8 cellular contexts compared by ENCODE assay signal in the genomic region with DNA sequence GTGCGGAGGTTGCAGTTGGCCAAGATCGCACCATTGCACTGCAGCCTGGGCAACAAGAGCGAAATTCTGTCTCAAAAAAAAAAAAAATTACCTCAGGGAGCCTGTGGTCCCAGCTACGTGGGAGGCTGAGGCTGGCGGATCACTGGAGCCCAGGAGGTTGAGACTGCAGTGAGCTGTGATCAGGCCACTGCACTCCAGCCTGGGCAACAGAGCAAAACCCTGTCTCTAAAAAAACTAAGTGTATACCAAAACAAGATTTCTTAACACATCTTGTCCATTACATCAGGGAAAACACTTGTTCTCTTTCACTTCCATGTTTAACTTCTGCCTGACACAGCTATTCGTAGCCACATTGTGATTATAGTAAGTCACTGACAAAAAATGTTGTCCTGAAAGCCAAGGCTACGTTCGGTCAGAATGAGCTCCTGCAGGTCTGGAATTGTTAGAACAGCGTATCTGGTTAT. TPM values are rescaled to one million over a fixed set of nuclear protein-coding genes. Genes with fewer than 3 reads are reported as not detected.
DNase-seq lines count a peak whose midpoint lies in the region; ATAC-seq, FAIRE-seq and TF ChIP-seq lines count a peak whose summit lies in the region.

No MANE protein-coding gene starts in this region.

- peak; percentile 63 for FAIRE-seq in GM18507 (lab: Jason Lieb, UNC)

- H3K27ac Mint-ChIP-seq in activated naive CD4-positive, alpha-beta T cell treated with anti-CD3 and anti-CD28 coated beads, Interleukin-2, amount 50 U/mL, for 72 hours, result peak overlapping the region; percentile 36 to 96

- DNase-seq in GM18507 (ENCODE audit: extremely low spot score, insufficient read length, low read depth) (no peak), left kidney (ENCODE audit: low read depth, low spot score) (peak; percentile 29), uterus (peak in 1 of 2 donors; percentile 42)
- no peak for DNase-seq in activated naive CD4-positive, alpha-beta T cell treated with anti-CD3 and anti-CD28 coated beads, Interleukin-2, amount 50 U/mL, for 72 hours (ENCODE audit: low spot score in 2 of 2)
- no peak for DNase-seq in stimulated activated naive CD4-positive, alpha-beta T cell (lab: John Stamatoyannopoulos, UW)

- no peaks in the 10 kb centered on the region for H3K36me3 ChIP-seq in uterus

- H3K4me1 ChIP-seq in uterus, result peaks cover 6 to 7% of the 10 kb centered on the region in 2 donors

- intact Hi-C loops in uterus (cut with DNase I; ENCODE audit: low total_unique reads), result no loop called here

- no peak for TF ChIP-seq POLR2A in uterus (IDR thresholded peaks at IDR 0.05)

- ATAC-seq in activated naive CD4-positive, alpha-beta T cell treated with anti-CD3 and anti-CD28 coated beads, Interleukin-2, amount 50 U/mL, for 72 hours, result no peak
- ATAC-seq in HG02981 (IDR thresholded peaks at IDR 0.05; ENCODE audit: unreplicated experiment) (no peak), GM19023 (IDR thresholded peaks at IDR 0.05; ENCODE audit: unreplicated experiment) (no peak)

- H3K36me3 Mint-ChIP-seq in activated naive CD4-positive, alpha-beta T cell treated with anti-CD3 and anti-CD28 coated beads, Interleukin-2, amount 50 U/mL, for 72 hours, result peaks cover 7 to 11% of the 10 kb centered on the region in 2 donors

- H3K9me3 Mint-ChIP-seq in activated naive CD4-positive, alpha-beta T cell treated with anti-CD3 and anti-CD28 coated beads, Interleukin-2, amount 50 U/mL, for 72 hours, result no peaks in the 10 kb centered on the region

- H3K4me3 ChIP-seq in uterus, result peak overlapping the region in 1 of 2 donors; percentile 75

- TF ChIP-seq CTCF in 22Rv1 (IDR thresholded peaks at IDR 0.05) (no peak), uterus (IDR thresholded peaks at IDR 0.05) (no peak)

- H3K27ac ChIP-seq in 22Rv1 (peak overlapping the region; percentile 97), uterus (peak overlapping the region; percentile 100)

- no peaks in the 10 kb centered on the region for H3K9me3 ChIP-seq in uterus

- H3K27me3 ChIP-seq in uterus, result no peaks in the 10 kb centered on the region

RNA-seq across cellular contexts. Expression of a gene that starts 1.4 kb away (rescaled TPM):
- total RNA-seq in activated naive CD4-positive, alpha-beta T cell treated with anti-CD3 and anti-CD28 coated beads, Interleukin-2, amount 50 U/mL, for 72 hours, result 10 to 100 TPM in 1 of 2 donors, 1 to 10 TPM in 1; 5.2 to 11.3 TPM
- total RNA-seq in uterus, result 10 to 100 TPM in 2 of 4 donors, 1 to 10 TPM in 2; 2.6 to 35.3 (median 8.1) TPM

RNA-seq across cellular contexts. Expression of a gene that starts 2.0 kb away (rescaled TPM):
- 10 to 100 TPM; 50.9 to 63.5 TPM for total RNA-seq in activated naive CD4-positive, alpha-beta T cell treated with anti-CD3 and anti-CD28 coated beads, Interleukin-2, amount 50 U/mL, for 72 hours
- 10 to 100 TPM in 2 of 4 donors, 1 to 10 TPM in 2; 7.9 to 45.6 (median 20.4) TPM for total RNA-seq in uterus

RNA-seq across cellular contexts. Expression of a gene that starts 9.0 kb away (rescaled TPM):
- 10 to 100 TPM in 1 of 2 donors, 1 to 10 TPM in 1; 2.4 to 34.1 TPM for total RNA-seq in activated naive CD4-positive, alpha-beta T cell treated with anti-CD3 and anti-CD28 coated beads, Interleukin-2, amount 50 U/mL, for 72 hours
- total RNA-seq in uterus, result 10 to 100 TPM; 12.2 to 52.8 (median 32.3) TPM

RNA-seq across cellular contexts. Expression of a gene that starts 50.2 kb away (rescaled TPM):
- total RNA-seq in activated naive CD4-positive, alpha-beta T cell treated with anti-CD3 and anti-CD28 coated beads, Interleukin-2, amount 50 U/mL, for 72 hours, result 100 to 1,000 TPM; 226 to 328 TPM
- total RNA-seq in uterus, result 100 to 1,000 TPM in 1 of 4 donors, 10 to 100 TPM in 3; 60.3 to 146 (median 66.9) TPM

RNA-seq across cellular contexts. Expression of a gene that starts 60.0 kb away (rescaled TPM):
- total RNA-seq in activated naive CD4-positive, alpha-beta T cell treated with anti-CD3 and anti-CD28 coated beads, Interleukin-2, amount 50 U/mL, for 72 hours, result 1 to 10 TPM in 1 of 2 donors, under 1 TPM in 1; 0.60 to 5.6 TPM
- total RNA-seq in uterus, result 1 to 10 TPM in 1 of 4 donors, not detected in 3; 4.5 TPM
